Comparison of ENCODE assay signal across 8 cellular contexts in genomic region chr4:49110579-49110978, GRCh38.
DNase-seq lines count a peak whose midpoint lies in the region; ATAC-seq and TF ChIP-seq lines count a peak whose summit lies in the region.
"Not testable (repeated sequence)": the region's sequence is repeated elsewhere in the genome, so short reads cannot be mapped to it uniquely, and the experiment has no call there.

No MANE protein-coding gene starts in this region.

- H3K27me3 ChIP-seq in psoas muscle (ENCODE audit: insufficient read depth in 3 of 3, low read length in 2 of 3) = not testable (repeated sequence)

- intact Hi-C loops in Right ventricle myocardium superior (cut with DNase I); psoas muscle (cut with DNase I): not testable (repeated sequence)

- H3K4me1 Mint-ChIP-seq in WTC11 = not testable (repeated sequence)

- H3K36me3 ChIP-seq in psoas muscle (ENCODE audit: insufficient read depth in 1 of 2, low read depth in 1 of 2) = not testable (repeated sequence)

- CTCF ChIA-PET in WTC11 (lab: Charles Lee) = not testable (repeated sequence)

- H3K27ac ChIP-seq in psoas muscle = not testable (repeated sequence)

- 56 to 68% (median 63%) methylated on average over 5 of the region's 5 CpGs for WGBS in psoas muscle, 3 donors

- peaks cover 94% of the 10 kb centered on the region for H3K36me3 Mint-ChIP-seq in WTC11

- peak; percentile 62 for ATAC-seq in GM18498 (IDR thresholded peaks at IDR 0.05; ENCODE audit: unreplicated experiment)
- peak; percentile 49 for ATAC-seq in GM19351 (IDR thresholded peaks at IDR 0.05; ENCODE audit: unreplicated experiment)
- ATAC-seq in GM21723 (IDR thresholded peaks at IDR 0.05; ENCODE audit: unreplicated experiment) = peak; percentile 54
- peak; percentile 48 for ATAC-seq in HG02970 (IDR thresholded peaks at IDR 0.05; ENCODE audit: low FRiP score, unreplicated experiment)
- peak; percentile 57 for ATAC-seq in HG03439 (IDR thresholded peaks at IDR 0.05; ENCODE audit: unreplicated experiment)
- peak; percentile 42 for ATAC-seq in WTC11
- peak; percentile 75 for ATAC-seq in Right ventricle myocardium superior (ENCODE audit: poor library complexity)
- peak; percentile 67 to 75 (median 71) for ATAC-seq in psoas muscle

- not testable (repeated sequence) for H3K4me1 ChIP-seq in psoas muscle

- H3K4me3 ChIP-seq in psoas muscle = not testable (repeated sequence)

- H3K9me3 ChIP-seq in psoas muscle = peaks cover 26% of the 10 kb centered on the region

- POLR2A ChIA-PET in WTC11 (lab: Charles Lee) = not testable (repeated sequence)

- H3K9me3 Mint-ChIP-seq in WTC11 = peaks cover 93% of the 10 kb centered on the region

- not testable (repeated sequence) for TF ChIP-seq CTCF in WTC11 (IDR thresholded peaks at IDR 0.05); psoas muscle (IDR thresholded peaks at IDR 0.05)

- not testable (repeated sequence) for H3K4me3 Mint-ChIP-seq in WTC11

- DNase-seq in WTC11 (ENCODE audit: low spot score); Right ventricle myocardium superior; psoas muscle: not testable (repeated sequence)

- not testable (repeated sequence) for H3K27ac Mint-ChIP-seq in WTC11

- H3K27me3 Mint-ChIP-seq in WTC11 (ENCODE audit: low read depth) = peaks cover 71% of the 10 kb centered on the region
